In genomic region chr1:167249702-167250101, GRCh38 we compare ENCODE assay signal across 15 cellular contexts. TPM values are rescaled to one million over a fixed set of nuclear protein-coding genes. Genes with fewer than 3 reads are reported as not detected.
DNase-seq lines count a peak whose midpoint lies in the region; ATAC-seq, FAIRE-seq and TF ChIP-seq lines count a peak whose summit lies in the region.
"Had no signal": no experiment of that assay in that cellular context is flagged by ENCODE, and none has a peak within 500 bp of the region (broad histone marks: within the 10 kb centered on the region; RNA-seq: fewer than 3 reads in every experiment).

No MANE protein-coding gene starts in this region.

- peak; percentile 35 for FAIRE-seq in GM12891 (lab: Jason Lieb, UNC)
- FAIRE-seq: endothelial cell of umbilical vein had no signal

- TF ChIP-seq POLR2A in GM12891 (IDR thresholded peaks at IDR 0.05; ENCODE audit: low read depth, low read length): no peak

- DNase-seq in GM12891 (ENCODE audit: insufficient read length, low spot score): no peak
- DNase-seq in kidney tubule cell (ENCODE audit: low spot score): peak; percentile 62
- DNase-seq in HuH-7 (ENCODE audit: low spot score): no peak
- DNase-seq in iPS-NIHi7 (ENCODE audit: extremely low spot score): no peak
- no peak for DNase-seq in EL
- DNase-seq: activated CD4-positive, CD25-positive, alpha-beta regulatory T cell treated with anti-CD3 and anti-CD28 coated beads, Interleukin-2, amount 50 U/mL, for 72 hours; C1 segment of cervical spinal cord; central memory CD4-positive, alpha-beta T cell; H9; heart right ventricle; NCI-H2081 treated with DMSO at 0.1 percent for 48 hours had no signal

- ATAC-seq in GM18868 (IDR thresholded peaks at IDR 0.05; ENCODE audit: unreplicated experiment) (peak; percentile 60), HG03175 (IDR thresholded peaks at IDR 0.05; ENCODE audit: unreplicated experiment) (peak; percentile 73)
- ATAC-seq: heart right ventricle, left lobe of liver had no signal

TF ChIP-seq in GM12891, 5 proteins besides CTCF, POLR2A, EP300 and RAD21:
- TF ChIP-seq POU2F2 (IDR thresholded peaks at IDR 0.05; ENCODE audit: low read depth, low read length): no peak
- 0 out of 2 replicates have a peak, but pooled peaks have one; percentile 3 for TF ChIP-seq SPI1 (IDR thresholded peaks at IDR 0.05; ENCODE audit: low read depth, low read length)
- TF ChIP-seq PAX5 (IDR thresholded peaks at IDR 0.05; ENCODE audit: insufficient read depth, low read length, severe bottlenecking): no peak
- no peak for TF ChIP-seq TAF1 (IDR thresholded peaks at IDR 0.05; ENCODE audit: low read depth, low read length)
- no peak for TF ChIP-seq POLR2AphosphoS5 (IDR thresholded peaks at IDR 0.05; ENCODE audit: low read depth, low read length)

RNA-seq across cellular contexts. Expression of gene POU2F1, which starts 29.0 kb away (rescaled TPM):
- polyA plus RNA-seq in GM12891 (2012; ENCODE audit: low read depth, missing spikeins): 3.0 TPM
